ENCODE assay signal across 23 cellular contexts in genomic region chr5:12204761-12205160, GRCh38.
"Had no signal": no experiment of that assay in that cellular context is flagged by ENCODE, and none has a peak within 500 bp of the region (broad histone marks: within the 10 kb centered on the region; RNA-seq: fewer than 3 reads in every experiment).

No MANE protein-coding gene starts in this region.

- H3K4me1 ChIP-seq: body of pancreas had no signal

- H3K4me2 ChIP-seq: PC-9 had no signal

- ATAC-seq: activated CD8-positive, alpha-beta T cell treated with anti-CD3 and anti-CD28 coated beads, Interleukin-2, amount 10 ng/mL, durations not matched to agents 7 days and 5 days; activated naive CD4-positive, alpha-beta T cell treated with anti-CD3 and anti-CD28 coated beads, Interleukin-2, amount 50 U/mL, for 72 hours; body of pancreas; T-helper 17 cell; WTC11 had no signal

- H2AFZ ChIP-seq: PC-9 had no signal

- H3K27ac ChIP-seq: body of pancreas, PC-9 had no signal

- DNase-seq: activated CD4-positive, alpha-beta T cell treated with anti-CD3 and anti-CD28 coated beads for 48 hours; activated CD4-positive, alpha-beta T cell treated with anti-CD3 and anti-CD28 coated beads, Interleukin-2, amount 50 U/mL, for 4 hours; activated CD4-positive, CD25-positive, alpha-beta regulatory T cell treated with anti-CD3 and anti-CD28 coated beads, Interleukin-2, amount 50 U/mL, for 72 hours; activated CD8-positive, alpha-beta T cell treated with anti-CD3 and anti-CD28 coated beads, Interleukin-2, amount 10 ng/mL, durations not matched to agents 7 days and 5 days; activated effector memory CD4-positive, alpha-beta T cell treated with Interleukin-2 at 50 U/mL for 16 hours; activated naive CD4-positive, alpha-beta T cell treated with Interleukin-2 at 50 U/mL for 16 hours; activated T-cell treated with anti-CD3 and anti-CD28 coated beads, Interleukin-2, amount 50 U/mL, for 24 hours; amygdala; body of pancreas; central memory CD4-positive, alpha-beta T cell; KBM-7; NCI-H1092 treated with DMSO at 0.1 percent for 48 hours; NCI-H1417 treated with DMSO at 0.1 percent for 48 hours; NCI-H1694; NCI-H2029; NCI-H510A treated with DMSO at 0.1 percent for 48 hours; PC-9; SHP77 treated with DMSO at 0.1 percent for 48 hours; T-helper 17 cell; T-helper 9 cell had no signal

- FAIRE-seq: bronchial epithelial cell had no signal

- H3K9me3 ChIP-seq: body of pancreas had no signal

- H3K27me3 ChIP-seq: body of pancreas had no signal

- H3K4me3 ChIP-seq: body of pancreas, PC-9 had no signal
